21 cellular contexts compared by ENCODE assay signal in genomic region chr2:165008916-165009315, GRCh38. TPM values are rescaled to one million over a fixed set of nuclear protein-coding genes. Genes with fewer than 3 reads are reported as not detected.
DNase-seq lines count a peak whose midpoint lies in the region; ATAC-seq, FAIRE-seq and TF ChIP-seq lines count a peak whose summit lies in the region.
"Had no signal": no experiment of that assay in that cellular context is flagged by ENCODE, and none has a peak within 500 bp of the region (broad histone marks: within the 10 kb centered on the region; RNA-seq: fewer than 3 reads in every experiment).

No MANE protein-coding gene starts in this region.

- no TSS peak for BruUV-seq in HepG2 (replicated peaks; lab: Mats Ljungman, UMichigan)

- 43% methylated on average over 2 of the region's 2 CpGs for WGBS in esophagus, 2 donors
- WGBS in HepG2 (ENCODE audit: low lambda C conversion rate), result 37% methylated on average over 2 of the region's 2 CpGs

- no peak for TF ChIP-seq RAD21 in HepG2 (CRISPR knock-in tag; IDR thresholded peaks at IDR 0.05)

- FAIRE-seq in RCC 7860 (lab: Jason Lieb, UNC), result peak; percentile 86
- FAIRE-seq in HepG2 (lab: Jason Lieb, UNC), result no peak

- H3K27ac ChIP-seq in esophagus (ENCODE audit: low read depth in 2 of 2, low read length in 1 of 2) (peak overlapping the region; percentile 72 to 89), HepG2 (ENCODE audit: extremely low read length, insufficient read depth, low read length) (no peak overlapping the region)
- H3K27ac ChIP-seq: testis had no signal

- POLR2A ChIA-PET in HepG2 (lab: Yijun Ruan, JAX), result no interaction called here

- no peaks in the 10 kb centered on the region for H3K9me3 ChIP-seq in esophagus (ENCODE audit: control insufficient read depth in 2 of 2, insufficient read depth in 1 of 2, low read depth in 1 of 2, low read length in 1 of 2)
- no peaks in the 10 kb centered on the region for H3K9me3 ChIP-seq in HepG2 (ENCODE audit: low read length)
- no peaks in the 10 kb centered on the region for H3K9me3 ChIP-seq in mucosa of descending colon
- H3K9me3 ChIP-seq: testis had no signal

- ATAC-seq in HepG2 (no peak), mucosa of descending colon (no peak)
- ATAC-seq: GM23338 had no signal

- H4K20me1 ChIP-seq in HepG2 (ENCODE audit: insufficient read depth, low read length), result no peaks in the 10 kb centered on the region

- in situ Hi-C loops in HepG2 (cut with HindIII; ENCODE audit: extremely low pct_ligation_motif_present, low pct_unique_long_range_greater_than_20kb), result no loop called here

- H3K27me3 ChIP-seq in esophagus (ENCODE audit: control insufficient read depth in 1 of 2, insufficient read depth in 2 of 2, low read length in 2 of 2), result peaks cover 0 to 2% of the 10 kb centered on the region in 2 donors
- 0 out of 5 replicates have a peak, but pooled peaks cover 0 to 5% of the 10 kb centered on the region in 2 experiments for H3K27me3 ChIP-seq in HepG2 (ENCODE audit: control insufficient read depth in 1 of 2, insufficient read depth in 2 of 2, low read length in 2 of 2)
- H3K27me3 ChIP-seq: testis had no signal

- H3K9ac ChIP-seq in HepG2 (ENCODE audit: insufficient read depth, low read depth, low read length), result no peak overlapping the region

- H3K4me2 ChIP-seq in HepG2 (ENCODE audit: low read depth, low read length), result no peak overlapping the region
- H3K4me2 ChIP-seq: GM23338 had no signal

- peak; percentile 80 for DNase-seq in RCC 7860 (ENCODE audit: low spot score)
- DNase-seq in HepG2 (ENCODE audit: low spot score), result no peak
- no peak for DNase-seq in pons (ENCODE audit: low spot score)
- no peak for DNase-seq in stimulated activated CD4-positive, alpha-beta T cell treated with anti-CD3 and anti-CD28 coated beads, Interleukin-2, amount 100 ng/mL, for 48 hours
- DNase-seq in GOT3 (lab: John Stamatoyannopoulos, UW), result no peak
- no peak for DNase-seq in mucosa of descending colon
- DNase-seq: activated naive CD4-positive, alpha-beta T cell treated with anti-CD3 and anti-CD28 coated beads for 36 hours; activated T-cell treated with anti-CD3 and anti-CD28 coated beads for 4 hours; C1 segment of cervical spinal cord; cortex of kidney; immature natural killer cell; Kasumi-1; NCI-H1436 treated with DMSO at 0.1 percent for 48 hours; NK-92 treated with Interleukin-12 subunit alpha and Interleukin-12 subunit beta, amount 100 ng/mL, for 24 hours; Right ventricle myocardium superior; stimulated activated CD4-positive, alpha-beta T cell treated with anti-CD3 and anti-CD28 coated beads, Interleukin-4, amount 100 ng/mL, for 24 hours; testis had no signal

- TF ChIP-seq CTCF in HepG2 (CRISPR knock-in tag; IDR thresholded peaks at IDR 0.05), result no peak
- no peak for TF ChIP-seq CTCF in mucosa of descending colon (IDR thresholded peaks at IDR 0.05)

- H3K36me3 ChIP-seq in esophagus (ENCODE audit: control insufficient read depth in 2 of 2, insufficient read depth in 2 of 2, low read length in 1 of 2) (no peaks in the 10 kb centered on the region), HepG2 (replicated peaks in 1 of 2; ENCODE audit: control insufficient read depth in 1 of 2, insufficient read depth in 2 of 2, low read length in 2 of 2) (no peaks in the 10 kb centered on the region), mucosa of descending colon (ENCODE audit: low read depth) (no peaks in the 10 kb centered on the region)

- H3K4me1 ChIP-seq in esophagus (ENCODE audit: control insufficient read depth in 2 of 2, insufficient read depth in 2 of 2, low read length in 1 of 2) (peaks cover 0 to 2% of the 10 kb centered on the region in 2 donors), HepG2 (ENCODE audit: insufficient read depth, low read length) (no peaks in the 10 kb centered on the region), mucosa of descending colon (ENCODE audit: low read depth) (no peaks in the 10 kb centered on the region)
- H3K4me1 ChIP-seq: testis had no signal

- H3K79me2 ChIP-seq in HepG2 (ENCODE audit: insufficient read depth, low read length), result no peaks in the 10 kb centered on the region

- TF ChIP-seq EP300 in HepG2 (IDR thresholded peaks at IDR 0.05; ENCODE audit: low read depth in 2 of 2, low read length in 2 of 2) (no peak), HepG2 (CRISPR knock-in tag; IDR thresholded peaks at IDR 0.05; ENCODE audit: borderline replicate concordance) (no peak)

- CTCF ChIA-PET in HepG2 (lab: Yijun Ruan, JAX; ENCODE audit: low intra/inter-chr PET ratio, low total read pairs), result no interaction called here

- intact Hi-C loops in HepG2 (cut with micrococcal nuclease; ENCODE audit: unreplicated experiment) (no loop called here), mucosa of descending colon (cut with DNase I, micrococcal nuclease) (no loop called here)

- H3K4me3 ChIP-seq in esophagus (ENCODE audit: low read depth in 1 of 2, low read length in 2 of 2), result no peak overlapping the region
- no peak overlapping the region for H3K4me3 ChIP-seq in HepG2 (replicated peaks in 1 of 3; ENCODE audit: insufficient read depth in 1 of 3, low read depth in 2 of 3, low read length in 3 of 3)
- H3K4me3 ChIP-seq in mucosa of descending colon, result no peak overlapping the region
- H3K4me3 ChIP-seq: GM23338, testis had no signal

- H2AFZ ChIP-seq in HepG2 (ENCODE audit: low read length), result no peak overlapping the region
- H2AFZ ChIP-seq: GM23338 had no signal

- TF ChIP-seq POLR2A in HepG2 (IDR thresholded peaks at IDR 0.05; ENCODE audit: insufficient read depth in 1 of 2, low read depth in 2 of 2, low read length in 2 of 2), result no peak

TF ChIP-seq in HepG2, 621 proteins besides CTCF, POLR2A, EP300 and RAD21:
- TF ChIP-seq ZNF552 (CRISPR knock-in tag; IDR thresholded peaks at IDR 0.05; ENCODE audit: borderline replicate concordance) (no peak), CEBPB (IDR thresholded peaks at IDR 0.05; ENCODE audit: borderline replicate concordance, low read depth, low read length) (peak; percentile 56)

RNA-seq across cellular contexts. Expression of gene SLC38A11, which starts 53.6 kb away (rescaled TPM):
- under 1 TPM; 0.21 to 0.41 TPM for polyA plus RNA-seq in esophagus
- 9.2 and 14.0 TPM in 2 replicates for total RNA-seq in HepG2 (2016; rRNA removed; fragmentation: Illumina TruSeq; extraction: Trizol)
- 7.5 and 10.8 TPM in 2 replicates for total RNA-seq in HepG2 (2016; cell fraction: cytosol; rRNA removed; fragmentation: Illumina TruSeq; extraction: Trizol; ENCODE audit: low read depth)
- total RNA-seq in HepG2 (2016; cell fraction: insoluble cytoplasmic fraction; rRNA removed; fragmentation: Illumina TruSeq; extraction: Trizol), result 10.8 and 11.2 TPM in 2 replicates
- 8.8 and 10.3 TPM in 2 replicates for total RNA-seq in HepG2 (2016; cell fraction: membrane; rRNA removed; fragmentation: Illumina TruSeq; extraction: Trizol)
- total RNA-seq in HepG2 (2016; cell fraction: nucleus; rRNA removed; fragmentation: Illumina TruSeq; extraction: Trizol), result 23.6 and 26.3 TPM in 2 replicates
- 9.0 and 14.3 TPM in 2 replicates for polyA plus RNA-seq in HepG2 (2011; rRNA removed)
- polyA plus RNA-seq in HepG2 (2011; cell fraction: cytosol; rRNA removed), result 4.6 and 5.6 TPM in 2 replicates
- 15.7 and 18.0 TPM in 2 replicates for polyA plus RNA-seq in HepG2 (2011; cell fraction: nucleus; rRNA removed)
- polyA plus RNA-seq in HepG2 (2012), result 11.1 and 18.8 TPM in 2 replicates
- polyA plus RNA-seq in HepG2 (2016; cell fraction: cytosol; fragmentation: Illumina TruSeq; extraction: Trizol; ENCODE audit: low read depth), result 1.8 and 2.2 TPM in 2 replicates
- 7.5 and 13.3 TPM in 2 replicates for polyA plus RNA-seq in HepG2 (2016; cell fraction: insoluble cytoplasmic fraction; fragmentation: Illumina TruSeq; extraction: Trizol; ENCODE audit: low read depth)
- 1.5 and 3.0 TPM in 2 replicates for polyA plus RNA-seq in HepG2 (2016; cell fraction: membrane; fragmentation: Illumina TruSeq; extraction: Trizol; ENCODE audit: low read depth)
- polyA plus RNA-seq in HepG2 (2016; cell fraction: nucleus; fragmentation: Illumina TruSeq; extraction: Trizol; ENCODE audit: insufficient read depth, low read depth), result 29.4 and 32.8 TPM in 2 replicates
- polyA minus RNA-seq in HepG2 (2011; rRNA and poly(A)+ RNA removed; ENCODE audit: low replicate concordance), result 10.0 TPM in 1 of 2 replicates, not detected in the other
- polyA minus RNA-seq in HepG2 (2011; cell fraction: cytosol; rRNA and poly(A)+ RNA removed), result 5.0 and 5.3 TPM in 2 replicates
- polyA minus RNA-seq in HepG2 (2011; cell fraction: nucleus; rRNA and poly(A)+ RNA removed), result 27.4 and 31.1 TPM in 2 replicates
- 1 to 10 TPM; 2.1 to 8.6 (median 2.5) TPM for total RNA-seq in mucosa of descending colon
- total RNA-seq: activated naive CD4-positive, alpha-beta T cell treated with anti-CD3 and anti-CD28 coated beads for 36 hours; glomerular endothelial cell; GM23338; T-helper 1 cell treated with Interleukin-12 subunit alpha and Interleukin-12 subunit beta and Interleukin-4 antibody, amounts not matched to agents 30 ng/mL and 1 ng/mL, for 36 hours had no signal
- polyA plus RNA-seq: GM23338, immature natural killer cell had no signal
